6 cellular contexts compared by ENCODE assay signal in the genomic region with DNA sequence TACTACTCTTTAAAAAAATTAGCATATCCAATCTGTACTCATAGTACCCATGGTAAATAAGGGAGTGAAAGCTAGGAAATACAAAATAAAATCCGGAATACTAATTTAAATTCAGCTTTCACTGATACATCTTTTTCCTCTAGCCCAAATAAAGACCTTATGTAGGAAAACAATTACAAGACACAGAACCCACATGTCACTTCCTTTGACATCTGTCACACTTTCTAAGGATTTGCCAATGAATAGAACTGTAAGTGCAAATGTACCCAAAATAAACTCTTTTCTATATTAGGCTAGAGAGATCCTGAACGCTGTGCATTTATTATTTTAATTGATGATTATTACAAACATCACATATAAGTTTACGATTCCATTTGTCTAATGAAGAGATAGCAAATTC.
"Had no signal": no experiment of that assay in that cellular context is flagged by ENCODE, and none has a peak within 500 bp of the region (broad histone marks: within the 10 kb centered on the region; RNA-seq: fewer than 3 reads in every experiment).

No MANE protein-coding gene starts in this region.

- H3K4me3 ChIP-seq: K562 had no signal

- H3K36me3 Mint-ChIP-seq: IgD-negative memory B cell had no signal

- H3K27ac ChIP-seq: HL-60 had no signal

- DNase-seq: IMR-90, KBM-7 had no signal

- H3K4me1 Mint-ChIP-seq: IgD-negative memory B cell had no signal

- H3K4me3 Mint-ChIP-seq: IgD-negative memory B cell had no signal

- H3K27ac Mint-ChIP-seq: IgD-negative memory B cell had no signal

- ATAC-seq: HepG2, K562 had no signal

- H3K27me3 Mint-ChIP-seq: IgD-negative memory B cell had no signal
